ENCODE assay signal across 11 cellular contexts in the genomic region with DNA sequence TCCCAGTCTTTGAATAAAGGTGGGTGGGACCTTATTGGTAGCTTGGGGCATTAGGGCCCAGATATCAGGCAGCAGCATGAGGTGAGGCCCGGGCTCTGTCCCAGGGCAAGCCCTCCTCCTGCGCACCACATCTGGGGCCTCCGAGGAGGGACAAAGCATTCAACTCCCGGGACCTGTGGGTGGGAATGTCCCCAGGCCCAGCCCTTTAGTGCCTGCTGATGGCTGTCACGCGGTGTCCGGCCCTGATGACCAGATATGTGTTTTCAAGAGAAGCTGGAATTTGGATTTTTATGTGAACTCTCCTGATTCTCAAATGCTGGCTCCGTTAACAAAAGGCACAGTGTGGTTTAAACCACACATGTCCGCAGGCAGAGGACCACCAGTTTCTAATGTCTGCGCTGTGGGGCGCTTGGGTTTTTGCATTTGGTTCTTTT. TPM values are rescaled to one million over a fixed set of nuclear protein-coding genes. Genes with fewer than 3 reads are reported as not detected.
A peak's percentile ranks its signal among the peaks of the same experiment; 100 is the strongest.
DNase-seq lines count a peak whose midpoint lies in the region; ATAC-seq and TF ChIP-seq lines count a peak whose summit lies in the region.
"Had no signal": no experiment of that assay in that cellular context is flagged by ENCODE, and none has a peak within 500 bp of the region (broad histone marks: within the 10 kb centered on the region; RNA-seq: fewer than 3 reads in every experiment).

No MANE protein-coding gene starts in this region.

- H3K27me3 ChIP-seq in adrenal gland, result no peaks in the 10 kb centered on the region

- WGBS in adrenal gland, 4 donors, result 72 to 82% (median 76%) methylated on average over 9 to 11 of the region's 11 CpGs

- H3K4me3 ChIP-seq in adrenal gland, result no peak overlapping the region
- H3K4me3 ChIP-seq in skin epidermis, result no peak overlapping the region

- peak overlapping the region in 4 of 5 donors; percentile 6 to 89 (median 54) for H3K27ac ChIP-seq in adrenal gland
- peak overlapping the region in 15 of 21 experiments; percentile 4 to 76 (median 40) for H3K27ac ChIP-seq in skin epidermis

- H3K9me3 ChIP-seq in adrenal gland (replicated peaks in 1 of 3), result no peaks in the 10 kb centered on the region

- intact Hi-C loops in adrenal gland (cut with DNase I), result no loop called here

- no peak for ATAC-seq in GM19351 (IDR thresholded peaks at IDR 0.05; ENCODE audit: unreplicated experiment)

- peak overlapping the region in 2 of 5 donors; percentile 51 to 79 for H3K4me3 Mint-ChIP-seq in immature natural killer cell

- H3K27me3 Mint-ChIP-seq in immature natural killer cell (ENCODE audit: low read depth in 3 of 3), result peaks cover 0 to 3% (median 0%) of the 10 kb centered on the region in 3 donors

- no peak for TF ChIP-seq POLR2A in adrenal gland (IDR thresholded peaks at IDR 0.05)

- H3K36me3 ChIP-seq in adrenal gland (replicated peaks in 1 of 2), result no peaks in the 10 kb centered on the region

- no peak for TF ChIP-seq CTCF in adrenal gland (IDR thresholded peaks at IDR 0.05)

- peaks cover 37 to 40% of the 10 kb centered on the region in 2 donors for H3K4me1 Mint-ChIP-seq in immature natural killer cell

- no peaks in the 10 kb centered on the region for H3K9me3 Mint-ChIP-seq in immature natural killer cell

- H3K36me3 Mint-ChIP-seq in immature natural killer cell, result peaks cover 0 to 6% (median 0%) of the 10 kb centered on the region in 3 donors

- DNase-seq in EH (ENCODE audit: low read depth) (peak; percentile 54), adrenal gland (no peak), immature natural killer cell (no peak), NCI-H69 (lab: John Stamatoyannopoulos, UW) (no peak)
- DNase-seq in activated CD8-positive, alpha-beta memory T cell treated with anti-CD3 and anti-CD28 coated beads for 24 hours, result no peak
- no peak for DNase-seq in activated CD4-positive, alpha-beta T cell treated with anti-CD3 and anti-CD28 coated beads for 48 hours
- DNase-seq: activated effector memory CD4-positive, alpha-beta T cell treated with anti-CD3 and anti-CD28 coated beads, Interleukin-2, amount 50 U/mL, for 16 hours; NCI-H1694; stimulated activated naive CD4-positive, alpha-beta T cell treated with Interleukin-2 at 50 U/mL for 16 hours had no signal

- H3K27ac Mint-ChIP-seq in immature natural killer cell, result peak overlapping the region; percentile 74 to 92 (median 86)

- H3K4me1 ChIP-seq in adrenal gland (replicated peaks in 1 of 2), result peaks cover 18 to 42% of the 10 kb centered on the region in 2 donors

RNA-seq across cellular contexts. Expression of a gene that starts 30.5 kb away (rescaled TPM):
- 10 to 100 TPM; 14.7 to 37.3 (median 28.1) TPM for total RNA-seq in adrenal gland
- 10 to 100 TPM in 2 of 3 donors, 1 to 10 TPM in 1; 4.2 to 31.2 (median 14.6) TPM for polyA plus RNA-seq in adrenal gland
- polyA plus RNA-seq in immature natural killer cell, result 1 to 10 TPM; 1.5 to 6.2 (median 2.0) TPM
